In the genomic region with DNA sequence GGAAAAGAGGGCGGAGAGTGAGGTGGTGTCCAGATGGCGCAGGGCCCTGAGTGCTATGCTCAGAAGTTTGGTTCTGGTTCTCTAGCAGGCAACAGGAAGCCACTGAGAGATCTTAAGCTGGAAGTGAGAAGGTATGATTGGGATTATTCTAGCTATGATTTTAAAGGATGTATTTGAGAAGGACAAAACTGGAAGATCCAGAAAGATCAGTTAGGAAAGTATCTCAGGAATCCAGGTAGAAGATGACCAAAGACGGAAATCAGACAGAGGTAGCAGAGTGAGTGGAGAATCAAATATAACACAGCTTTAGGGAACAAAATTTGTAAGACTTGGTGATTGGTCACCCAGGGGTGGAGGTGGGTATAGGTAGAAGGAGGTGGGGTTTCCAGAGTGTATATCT, we compare ENCODE assay signal across 17 cellular contexts. TPM values are rescaled to one million over a fixed set of nuclear protein-coding genes. Genes with fewer than 3 reads are reported as not detected.
A peak's percentile ranks its signal among the peaks of the same experiment; 100 is the strongest.
DNase-seq lines count a peak whose midpoint lies in the region; ATAC-seq and TF ChIP-seq lines count a peak whose summit lies in the region.
"Had no signal": no experiment of that assay in that cellular context is flagged by ENCODE, and none has a peak within 500 bp of the region (broad histone marks: within the 10 kb centered on the region; RNA-seq: fewer than 3 reads in every experiment).

No MANE protein-coding gene starts in this region.

- DNase-seq in CD14-positive monocyte (ENCODE audit: low spot score) (no peak), Caco-2 (no peak), immature natural killer cell (no peak), spleen (no peak), left lobe of liver (ENCODE audit: low spot score) (no peak), lower lobe of right lung (no peak)
- DNase-seq: 8988T; Calu3; CD4-positive, CD25-positive, alpha-beta regulatory T cell; DMS53; DND-41; EL; HCEC 1CT had no signal

- CTCF ChIA-PET in Caco-2 (lab: Charles Lee): interaction anchor here (1.1 kb wide), 1 partner anchor 12 kb away, joined by 3 read pairs; no protein-coding TSS in a partner anchor

- peaks cover 0 to 2% (median 0%) of the 10 kb centered on the region in 7 donors for H3K9me3 Mint-ChIP-seq in CD14-positive monocyte
- H3K9me3 Mint-ChIP-seq in Caco-2 (ENCODE audit: unreplicated experiment): no peaks in the 10 kb centered on the region
- H3K9me3 Mint-ChIP-seq in immature natural killer cell: no peaks in the 10 kb centered on the region
- H3K9me3 Mint-ChIP-seq: GM23338 had no signal

- 94 to 95% (median 95%) methylated on average over 3 of the region's 3 CpGs for WGBS in spleen, 5 donors

- H3K4me1 Mint-ChIP-seq in CD14-positive monocyte (peaks cover 50% of the 10 kb centered on the region), Caco-2 (ENCODE audit: low read depth, unreplicated experiment) (peaks cover 34% of the 10 kb centered on the region), immature natural killer cell (peaks cover 72 to 88% of the 10 kb centered on the region in 2 donors)
- H3K4me1 Mint-ChIP-seq: GM23338 had no signal

- peak overlapping the region in 5 of 8 donors; percentile 3 to 70 (median 47) for H3K27ac ChIP-seq in spleen
- no peak overlapping the region for H3K27ac ChIP-seq in lower lobe of right lung
- H3K27ac ChIP-seq: BLaER1 had no signal

- H3K4me1 ChIP-seq in Caco-2 (peaks cover 25% of the 10 kb centered on the region), spleen (peaks cover 8 to 55% (median 21%) of the 10 kb centered on the region in 6 donors), lower lobe of right lung (peaks cover 20% of the 10 kb centered on the region)
- H3K4me1 ChIP-seq: BLaER1 had no signal

- H3K4me3 Mint-ChIP-seq in CD14-positive monocyte (no peak overlapping the region), Caco-2 (ENCODE audit: unreplicated experiment) (no peak overlapping the region), immature natural killer cell (peak overlapping the region; percentile 45 to 64 (median 51))
- H3K4me3 Mint-ChIP-seq: CD4-positive, CD25-positive, alpha-beta regulatory T cell; GM23338 had no signal

- TF ChIP-seq CTCF in CD14-positive monocyte (IDR thresholded peaks at IDR 0.05) (no peak), Caco-2 (IDR thresholded peaks at IDR 0.05; ENCODE audit: insufficient read depth in 1 of 2, low read depth in 1 of 2, low read length in 1 of 2, severe bottlenecking in 1 of 2, unreplicated experiment in 1 of 2) (no peak), spleen (IDR thresholded peaks at IDR 0.05 in 8 of 11, conservative IDR thresholded peaks at IDR 0.05 in 3 of 11) (no peak), lower lobe of right lung (IDR thresholded peaks at IDR 0.05) (no peak)

- H3K27me3 ChIP-seq in Caco-2 (replicated peaks; ENCODE audit: control insufficient read depth, insufficient read depth, low read length) (no peaks in the 10 kb centered on the region), spleen (replicated peaks in 1 of 7) (peaks cover 0 to 7% (median 0%) of the 10 kb centered on the region in 7 donors), lower lobe of right lung (ENCODE audit: low read depth) (no peaks in the 10 kb centered on the region)
- H3K27me3 ChIP-seq: BLaER1 had no signal

- no peaks in the 10 kb centered on the region for H3K9me3 ChIP-seq in Caco-2
- H3K9me3 ChIP-seq in spleen: no peaks in the 10 kb centered on the region
- H3K9me3 ChIP-seq in lower lobe of right lung: no peaks in the 10 kb centered on the region

- H3K36me3 ChIP-seq in Caco-2 (ENCODE audit: control insufficient read depth, insufficient read depth, low read length) (no peaks in the 10 kb centered on the region), spleen (peaks cover 0 to 20% (median 6%) of the 10 kb centered on the region in 6 donors), lower lobe of right lung (no peaks in the 10 kb centered on the region)
- H3K36me3 ChIP-seq: BLaER1 had no signal

- POLR2A ChIA-PET in Caco-2 (lab: Charles Lee): no interaction called here

- peak overlapping the region in 4 of 7 donors; percentile 20 to 82 (median 37) for H3K27ac Mint-ChIP-seq in CD14-positive monocyte
- H3K27ac Mint-ChIP-seq in Caco-2 (ENCODE audit: unreplicated experiment): peak overlapping the region; percentile 52
- H3K27ac Mint-ChIP-seq in immature natural killer cell: peak overlapping the region; percentile 83 to 99 (median 85)
- H3K27ac Mint-ChIP-seq: GM23338 had no signal

- ATAC-seq in left lobe of liver (no peak), GM18519 (IDR thresholded peaks at IDR 0.05; ENCODE audit: low FRiP score, unreplicated experiment) (no peak), lower lobe of right lung (no peak)
- ATAC-seq: GM12878, GM23338 had no signal

- no peak for TF ChIP-seq POLR2A in spleen (IDR thresholded peaks at IDR 0.05)

- BruUV-seq in Caco-2 (replicated peaks; lab: Mats Ljungman, UMichigan): no TSS peak

- H3K4me3 ChIP-seq in Caco-2 (ENCODE audit: low read depth, low read length): no peak overlapping the region
- no peak overlapping the region for H3K4me3 ChIP-seq in spleen
- H3K4me3 ChIP-seq in lower lobe of right lung: no peak overlapping the region
- H3K4me3 ChIP-seq: BLaER1, GM12878, GM23338 had no signal

- H3K27me3 Mint-ChIP-seq in CD14-positive monocyte (ENCODE audit: low read depth in 3 of 3) (peaks cover 9 to 10% (median 9%) of the 10 kb centered on the region in 3 donors), Caco-2 (ENCODE audit: insufficient read depth, unreplicated experiment) (no peaks in the 10 kb centered on the region), immature natural killer cell (ENCODE audit: low read depth in 3 of 3) (peaks cover 3 to 11% (median 10%) of the 10 kb centered on the region in 3 donors)

- intact Hi-C loops in CD14-positive monocyte (cut with micrococcal nuclease) (loop anchor here in 1 of 2 donors (10.0 kb wide), 1 partner anchor 77 kb away; no protein-coding TSS in a partner anchor), Caco-2 (cut with micrococcal nuclease; ENCODE audit: unreplicated experiment) (no loop called here), spleen (cut with DNase I; ENCODE audit: low total_unique reads) (no loop called here), lower lobe of right lung (cut with DNase I) (no loop called here)

- H3K36me3 Mint-ChIP-seq in CD14-positive monocyte (peaks cover 15 to 20% of the 10 kb centered on the region in 2 donors), Caco-2 (ENCODE audit: insufficient read depth, unreplicated experiment) (no peaks in the 10 kb centered on the region), immature natural killer cell (peaks cover 3 to 32% (median 31%) of the 10 kb centered on the region in 3 donors)
- H3K36me3 Mint-ChIP-seq: CD4-positive, CD25-positive, alpha-beta regulatory T cell had no signal

RNA-seq across cellular contexts. Expression of gene SYNE1, which starts 5.8 kb away (rescaled TPM):
- 1 to 10 TPM; 3.7 to 8.1 TPM for polyA plus RNA-seq in CD14-positive monocyte
- total RNA-seq in Caco-2 (2022): 20.8 and 23.0 TPM in 2 replicates
- polyA plus RNA-seq in immature natural killer cell: 100 to 1,000 TPM in 1 of 3 donors, 10 to 100 TPM in 2; 25.9 to 117 (median 27.9) TPM
- 100 to 1,000 TPM; 171 to 336 (median 316) TPM for total RNA-seq in spleen
- polyA plus RNA-seq in spleen: 10 to 100 TPM; 27.8 to 48.4 (median 35.7) TPM
- total RNA-seq in left lobe of liver: 31.3 TPM
- 166 TPM for total RNA-seq in lower lobe of right lung

Comparison
In these comparisons a context has a peak if more than half of its experiments do, and no peak if none do; other contexts are left out.
1. H3K4me3 Mint-ChIP-seq: peak in immature natural killer cell (5 of 5); none in CD14-positive monocyte (0 of 2) and Caco-2 (single experiment).
2. Peak in every context shown above with its lines, with median percentiles within 50 percentile points of each other: H3K27ac Mint-ChIP-seq.